23 cellular contexts compared by ENCODE assay signal in genomic region chr6:151294561-151295101, GRCh38. TPM values are rescaled to one million over a fixed set of nuclear protein-coding genes. Genes with fewer than 3 reads are reported as not detected.
A peak's percentile ranks its signal among the peaks of the same experiment; 100 is the strongest.
DNase-seq lines count a peak whose midpoint lies in the region; ATAC-seq, FAIRE-seq and TF ChIP-seq lines count a peak whose summit lies in the region.
"Had no signal": no experiment of that assay in that cellular context is flagged by ENCODE, and none has a peak within 500 bp of the region (broad histone marks: within the 10 kb centered on the region; RNA-seq: fewer than 3 reads in every experiment).

No MANE protein-coding gene starts in this region.

- no peaks in the 10 kb centered on the region for H3K27me3 Mint-ChIP-seq in astrocyte (ENCODE audit: low read depth, unreplicated experiment)

- H3K9ac ChIP-seq in astrocyte (ENCODE audit: low read length) = peak overlapping the region; percentile 54

- peaks cover 36% of the 10 kb centered on the region for H3K4me1 ChIP-seq in astrocyte (ENCODE audit: insufficient read depth, low read length)
- H3K4me1 ChIP-seq: colonic mucosa had no signal

- peaks cover 98% of the 10 kb centered on the region for H3K79me2 ChIP-seq in astrocyte (ENCODE audit: insufficient read depth, low read length)

- H3K27ac Mint-ChIP-seq in astrocyte (ENCODE audit: unreplicated experiment) = no peak overlapping the region
- H3K27ac Mint-ChIP-seq: activated naive CD4-positive, alpha-beta T cell treated with anti-CD3 and anti-CD28 coated beads, Interleukin-2, amount 50 U/mL, for 72 hours; endodermal cell; naive thymus-derived CD8-positive, alpha-beta T cell had no signal

- no peaks in the 10 kb centered on the region for H3K27me3 ChIP-seq in astrocyte (ENCODE audit: insufficient read depth, low read length)
- H3K27me3 ChIP-seq: colonic mucosa, upper lobe of left lung had no signal

- H3K4me3 ChIP-seq in AG09309 (ENCODE audit: control insufficient read depth, low read depth, low read length) (no peak overlapping the region), astrocyte (ENCODE audit: insufficient read depth, low read depth, low read length) (no peak overlapping the region), retinal pigment epithelial cell (ENCODE audit: low read length) (no peak overlapping the region)
- H3K4me3 ChIP-seq: colonic mucosa, upper lobe of left lung had no signal

- H3K9me3 Mint-ChIP-seq in astrocyte (ENCODE audit: unreplicated experiment) = peaks cover 2% of the 10 kb centered on the region
- H3K9me3 Mint-ChIP-seq: activated naive CD4-positive, alpha-beta T cell treated with anti-CD3 and anti-CD28 coated beads, Interleukin-2, amount 50 U/mL, for 72 hours; endodermal cell; naive thymus-derived CD8-positive, alpha-beta T cell had no signal

- no peaks in the 10 kb centered on the region for H3K9me3 ChIP-seq in astrocyte (ENCODE audit: insufficient read depth, low read depth, low read length)
- H3K9me3 ChIP-seq: colonic mucosa, upper lobe of left lung had no signal

- DNase-seq in AG09309 (ENCODE audit: low read depth) = peak; percentile 63
- peak; percentile 62 for DNase-seq in astrocyte (ENCODE audit: low read depth)
- DNase-seq in hepatic stellate cell (ENCODE audit: low spot score) = peak; percentile 60
- peak; percentile 87 for DNase-seq in retinal pigment epithelial cell (ENCODE audit: low read depth)
- no peak for DNase-seq in activated CD4-positive, alpha-beta T cell treated with anti-CD3 and anti-CD28 coated beads, Interleukin-2, amount 50 U/mL, for 48 hours
- DNase-seq in GF-D8 (lab: John Stamatoyannopoulos, UW) = no peak
- DNase-seq: colonic mucosa; DMS 273 treated with DMSO at 0.1 percent for 48 hours; endodermal cell; H7; Kasumi-1; naive thymus-derived CD8-positive, alpha-beta T cell; NCI-H1092 treated with DMSO at 0.1 percent for 48 hours; NCI-H2081; posterior cingulate gyrus; Right ventricle myocardium superior; stimulated activated naive CD4-positive, alpha-beta T cell; upper lobe of left lung had no signal

- FAIRE-seq in astrocyte (lab: Jason Lieb, UNC) = no peak

- TF ChIP-seq CTCF in AG09309 (IDR thresholded peaks at IDR 0.05; ENCODE audit: control insufficient read depth, insufficient read depth, low read depth, low read length, missing control alignments) (no peak), astrocyte (IDR thresholded peaks at IDR 0.05; ENCODE audit: insufficient read depth, low read depth, low read length) (no peak), retinal pigment epithelial cell (conservative IDR thresholded peaks at IDR 0.05; ENCODE audit: low read depth, low read length) (no peak)

- H3K27ac ChIP-seq in astrocyte (ENCODE audit: low read depth, low read length) = peak overlapping the region; percentile 65
- H3K27ac ChIP-seq: C4-2B, colonic mucosa had no signal

- no peaks in the 10 kb centered on the region for H3K36me3 ChIP-seq in astrocyte (ENCODE audit: insufficient read depth, low read length)
- H3K36me3 ChIP-seq: colonic mucosa, upper lobe of left lung had no signal

- peaks cover 64% of the 10 kb centered on the region for H4K20me1 ChIP-seq in astrocyte (ENCODE audit: insufficient read depth, low read length)

- H3K4me3 Mint-ChIP-seq in astrocyte (ENCODE audit: unreplicated experiment) = no peak overlapping the region
- H3K4me3 Mint-ChIP-seq: brain; endodermal cell; naive thymus-derived CD8-positive, alpha-beta T cell had no signal

- H3K4me1 Mint-ChIP-seq in astrocyte (ENCODE audit: low read depth, unreplicated experiment) = peaks cover 20% of the 10 kb centered on the region

- peak overlapping the region; percentile 40 for H3K4me2 ChIP-seq in astrocyte (ENCODE audit: low read length)

- peaks cover 2% of the 10 kb centered on the region for H3K36me3 Mint-ChIP-seq in astrocyte (ENCODE audit: low read depth, unreplicated experiment)
- H3K36me3 Mint-ChIP-seq: activated naive CD4-positive, alpha-beta T cell treated with anti-CD3 and anti-CD28 coated beads, Interleukin-2, amount 50 U/mL, for 72 hours had no signal

- no peak overlapping the region for H2AFZ ChIP-seq in astrocyte (ENCODE audit: low read depth, low read length)

- ATAC-seq in GM18861 (IDR thresholded peaks at IDR 0.05; ENCODE audit: unreplicated experiment) = no peak
- ATAC-seq in HG03045 (IDR thresholded peaks at IDR 0.05; ENCODE audit: unreplicated experiment) = no peak
- ATAC-seq: activated naive CD4-positive, alpha-beta T cell treated with anti-CD3 and anti-CD28 coated beads, Interleukin-2, amount 50 U/mL, for 72 hours; naive thymus-derived CD8-positive, alpha-beta T cell had no signal

RNA-seq across cellular contexts. Expression of gene AKAP12, which starts 54.9 kb away (rescaled TPM):
- total RNA-seq in astrocyte = 76.1 and 115 TPM in 2 replicates
- total RNA-seq: naive thymus-derived CD8-positive, alpha-beta T cell had no signal

Comparison
In these comparisons a context has a peak if more than half of its experiments do, and no peak if none do; other contexts are left out.
1. DNase-seq: peak in AG09309 (single experiment), astrocyte (single experiment), hepatic stellate cell (single experiment) and retinal pigment epithelial cell (single experiment); none in activated CD4-positive, alpha-beta T cell treated with anti-CD3 and anti-CD28 coated beads, Interleukin-2, amount 50 U/mL, for 48 hours (0 of 2) and GF-D8 (single experiment).